In the genomic region with DNA sequence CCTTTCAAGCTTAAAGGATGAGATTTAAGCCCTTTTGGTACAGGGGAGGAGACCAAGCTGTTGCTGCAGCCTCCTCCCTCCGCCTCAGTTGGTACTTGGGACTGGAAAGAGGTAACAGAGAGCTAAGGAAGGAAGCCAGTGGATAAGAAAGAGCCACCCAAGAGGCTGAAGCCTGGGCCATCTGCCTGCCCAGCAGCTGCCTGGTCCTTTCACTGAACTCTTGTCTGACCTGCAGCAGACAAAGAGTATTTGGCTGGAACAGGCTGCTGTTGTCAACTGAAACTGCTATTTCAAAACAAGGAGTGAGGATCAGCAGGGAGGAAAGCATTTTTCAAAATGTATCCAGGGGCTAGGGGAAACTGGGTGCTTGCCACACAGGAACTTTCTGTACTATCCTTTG, we compare ENCODE assay signal across 15 cellular contexts. TPM values are rescaled to one million over a fixed set of nuclear protein-coding genes. Genes with fewer than 3 reads are reported as not detected.
DNase-seq lines count a peak whose midpoint lies in the region; ATAC-seq and TF ChIP-seq lines count a peak whose summit lies in the region.
"Had no signal": no experiment of that assay in that cellular context is flagged by ENCODE, and none has a peak within 500 bp of the region (broad histone marks: within the 10 kb centered on the region; RNA-seq: fewer than 3 reads in every experiment).

No MANE protein-coding gene starts in this region.

- H3K4me3 Mint-ChIP-seq in mesothelial cell of epicardium = no peak overlapping the region
- H3K4me3 Mint-ChIP-seq: activated naive CD4-positive, alpha-beta T cell treated with anti-CD3 and anti-CD28 coated beads, Interleukin-2, amount 10 ng/mL, durations not matched to agents 7 days and 5 days had no signal

- H3K9me3 ChIP-seq in esophagus muscularis mucosa (no peaks in the 10 kb centered on the region), stomach smooth muscle (ENCODE audit: control insufficient read depth in 2 of 2, low read length in 2 of 2) (no peaks in the 10 kb centered on the region)

- H3K27me3 ChIP-seq in esophagus muscularis mucosa = no peaks in the 10 kb centered on the region
- no peaks in the 10 kb centered on the region for H3K27me3 ChIP-seq in stomach smooth muscle (ENCODE audit: control insufficient read depth in 1 of 2, insufficient read depth in 2 of 2, low read length in 2 of 2)
- H3K27me3 ChIP-seq: BLaER1 treated with 17β-estradiol and CSF1 and Interleukin-3, amounts not matched to agents 10 nM and 100 nM had no signal

- peak overlapping the region; percentile 89 to 94 (median 90) for H3K27ac ChIP-seq in esophagus muscularis mucosa (replicated peaks in 1 of 4)
- peak overlapping the region; percentile 62 for H3K27ac ChIP-seq in stomach smooth muscle (ENCODE audit: low read length)
- H3K27ac ChIP-seq: BLaER1 treated with 17β-estradiol and CSF1 and Interleukin-3, amounts not matched to agents 10 nM and 100 nM; parathyroid adenoma had no signal

- DNase-seq in NCI-H774 (lab: John Stamatoyannopoulos, UW) (peak; percentile 29), esophagus muscularis mucosa (ENCODE audit: extremely low spot score) (no peak), mesothelial cell of epicardium (ENCODE audit: low spot score in 2 of 2, unreplicated experiment in 2 of 2) (no peak), NOMO-1 treated with DMSO at 0.1 percent for 48 hours (lab: John Stamatoyannopoulos, UW; ENCODE audit: unreplicated experiment) (no peak)
- DNase-seq in activated CD4-positive, alpha-beta T cell treated with anti-CD3 and anti-CD28 coated beads, Interleukin-2, amount 50 U/mL, for 1 hour = no peak
- DNase-seq: activated naive CD4-positive, alpha-beta T cell treated with anti-CD3 and anti-CD28 coated beads, Interleukin-2, amount 10 ng/mL, durations not matched to agents 7 days and 5 days; mammary epithelial cell; NCI-H1092 treated with DMSO at 0.1 percent for 48 hours; NK-92 treated with Interleukin-12 subunit alpha and Interleukin-12 subunit beta, amount 100 ng/mL, for 24 hours; SHP77; stimulated activated CD4-positive, alpha-beta T cell treated with anti-CD3 and anti-CD28 coated beads, Interleukin-4, amount 100 ng/mL, for 1 hour had no signal

- H3K4me1 Mint-ChIP-seq in mesothelial cell of epicardium = peaks cover 19% of the 10 kb centered on the region
- H3K4me1 Mint-ChIP-seq: activated naive CD4-positive, alpha-beta T cell treated with anti-CD3 and anti-CD28 coated beads, Interleukin-2, amount 10 ng/mL, durations not matched to agents 7 days and 5 days had no signal

- peaks cover 13% of the 10 kb centered on the region for H3K9me3 Mint-ChIP-seq in mesothelial cell of epicardium
- H3K9me3 Mint-ChIP-seq: activated naive CD4-positive, alpha-beta T cell treated with anti-CD3 and anti-CD28 coated beads, Interleukin-2, amount 10 ng/mL, durations not matched to agents 7 days and 5 days had no signal

- H3K4me3 ChIP-seq in esophagus muscularis mucosa (no peak overlapping the region), stomach smooth muscle (ENCODE audit: low read length in 2 of 2) (peak overlapping the region; percentile 11 to 22)
- H3K4me3 ChIP-seq: BLaER1 treated with 17β-estradiol and CSF1 and Interleukin-3, amounts not matched to agents 10 nM and 100 nM had no signal

- WGBS in esophagus muscularis mucosa = 13% methylated on average over 1 of the region's 1 CpG

- TF ChIP-seq POLR2A in esophagus muscularis mucosa (IDR thresholded peaks at IDR 0.05; ENCODE audit: low read depth) = no peak

- ATAC-seq in GM18511 (IDR thresholded peaks at IDR 0.05; ENCODE audit: unreplicated experiment) = no peak

- TF ChIP-seq EP300 in esophagus muscularis mucosa (IDR thresholded peaks at IDR 0.05) = no peak

- intact Hi-C loops in esophagus muscularis mucosa (cut with DNase I) = no loop called here

- peaks cover 17% of the 10 kb centered on the region for H3K36me3 Mint-ChIP-seq in mesothelial cell of epicardium
- H3K36me3 Mint-ChIP-seq: activated naive CD4-positive, alpha-beta T cell treated with anti-CD3 and anti-CD28 coated beads, Interleukin-2, amount 10 ng/mL, durations not matched to agents 7 days and 5 days had no signal

- peak overlapping the region; percentile 13 to 47 for H3K9ac ChIP-seq in stomach smooth muscle (ENCODE audit: low read length in 2 of 2)
- H3K9ac ChIP-seq: BLaER1 treated with 17β-estradiol and CSF1 and Interleukin-3, amounts not matched to agents 10 nM and 100 nM; parathyroid adenoma had no signal

- H3K4me1 ChIP-seq in esophagus muscularis mucosa (peaks cover 44 to 90% (median 87%) of the 10 kb centered on the region in 4 donors), stomach smooth muscle (ENCODE audit: control insufficient read depth, insufficient read depth, low read length) (peaks cover 43% of the 10 kb centered on the region)

- TF ChIP-seq CTCF in esophagus muscularis mucosa (IDR thresholded peaks at IDR 0.05) = no peak
- no peak for TF ChIP-seq CTCF in mesothelial cell of epicardium (IDR thresholded peaks at IDR 0.05; ENCODE audit: unreplicated experiment)

- H3K36me3 ChIP-seq in esophagus muscularis mucosa (no peaks in the 10 kb centered on the region), stomach smooth muscle (ENCODE audit: control insufficient read depth in 2 of 2, insufficient read depth in 2 of 2, low read length in 2 of 2) (peaks cover 3 to 4% of the 10 kb centered on the region in 2 donors)

- H3K27me3 Mint-ChIP-seq in mesothelial cell of epicardium (ENCODE audit: low read depth) = no peaks in the 10 kb centered on the region

- peak overlapping the region; percentile 74 for H3K27ac Mint-ChIP-seq in mesothelial cell of epicardium
- H3K27ac Mint-ChIP-seq: activated naive CD4-positive, alpha-beta T cell treated with anti-CD3 and anti-CD28 coated beads, Interleukin-2, amount 10 ng/mL, durations not matched to agents 7 days and 5 days had no signal

RNA-seq across cellular contexts. Expression of a gene that starts 30.3 kb away (rescaled TPM):
- total RNA-seq in esophagus muscularis mucosa (1,000 to 10,000 TPM; 1,001 to 2,170 (median 1,411) TPM), mesothelial cell of epicardium (116 to 130 TPM (median 117 TPM) in 3 replicates)

Comparison
In these comparisons a context has a peak if more than half of its experiments do, and no peak if none do; other contexts are left out.
1. H3K4me3 ChIP-seq: peak in stomach smooth muscle (2 of 2); none in esophagus muscularis mucosa (0 of 4).